Comparison of ENCODE assay signal across 2 cellular contexts in genomic region chr19:41994994-41995958, GRCh38.
TF ChIP-seq lines count a peak whose summit lies in the region.

No MANE protein-coding gene starts in this region.

TF ChIP-seq in GM23338, 12 proteins besides CTCF, POLR2A, EP300 and RAD21 (continued from another document):
- TF ChIP-seq ZNF462 (CRISPR knock-in tag; IDR thresholded peaks at IDR 0.05) (no peak), POLR2AphosphoS5 (IDR thresholded peaks at IDR 0.05; ENCODE audit: low read depth) (no peak), ETS1 (IDR thresholded peaks at IDR 0.05) (no peak), CREB1 (CRISPR knock-in tag; IDR thresholded peaks at IDR 0.05; ENCODE audit: low read depth) (no peak), EZH2 (IDR thresholded peaks at IDR 0.05; ENCODE audit: low read depth, unreplicated experiment) (no peak), EZH2phosphoT487 (IDR thresholded peaks at IDR 0.05; ENCODE audit: unreplicated experiment) (no peak), REST (IDR thresholded peaks at IDR 0.05; ENCODE audit: unreplicated experiment) (no peak), STAT1 (IDR thresholded peaks at IDR 0.05; ENCODE audit: unreplicated experiment) (no peak), ZNF331 (CRISPR knock-in tag; IDR thresholded peaks at IDR 0.05; ENCODE audit: low read depth) (no peak), NANOG (IDR thresholded peaks at IDR 0.05; ENCODE audit: borderline replicate concordance) (no peak)

TF ChIP-seq in neural cell, 6 proteins besides CTCF, POLR2A, EP300 and RAD21 (continued from another document):
- TF ChIP-seq REST (IDR thresholded peaks at IDR 0.05; ENCODE audit: borderline replicate concordance), result no peak
- no peak for TF ChIP-seq MXI1 (conservative IDR thresholded peaks at IDR 0.05; ENCODE audit: poor library complexity, severe bottlenecking)
- no peak for TF ChIP-seq POLR2AphosphoS5 (IDR thresholded peaks at IDR 0.05)
TF ChIP-seq in neural cell: peak in this region for 0.
